ENCODE assay signal across 8 cellular contexts in the genomic region with DNA sequence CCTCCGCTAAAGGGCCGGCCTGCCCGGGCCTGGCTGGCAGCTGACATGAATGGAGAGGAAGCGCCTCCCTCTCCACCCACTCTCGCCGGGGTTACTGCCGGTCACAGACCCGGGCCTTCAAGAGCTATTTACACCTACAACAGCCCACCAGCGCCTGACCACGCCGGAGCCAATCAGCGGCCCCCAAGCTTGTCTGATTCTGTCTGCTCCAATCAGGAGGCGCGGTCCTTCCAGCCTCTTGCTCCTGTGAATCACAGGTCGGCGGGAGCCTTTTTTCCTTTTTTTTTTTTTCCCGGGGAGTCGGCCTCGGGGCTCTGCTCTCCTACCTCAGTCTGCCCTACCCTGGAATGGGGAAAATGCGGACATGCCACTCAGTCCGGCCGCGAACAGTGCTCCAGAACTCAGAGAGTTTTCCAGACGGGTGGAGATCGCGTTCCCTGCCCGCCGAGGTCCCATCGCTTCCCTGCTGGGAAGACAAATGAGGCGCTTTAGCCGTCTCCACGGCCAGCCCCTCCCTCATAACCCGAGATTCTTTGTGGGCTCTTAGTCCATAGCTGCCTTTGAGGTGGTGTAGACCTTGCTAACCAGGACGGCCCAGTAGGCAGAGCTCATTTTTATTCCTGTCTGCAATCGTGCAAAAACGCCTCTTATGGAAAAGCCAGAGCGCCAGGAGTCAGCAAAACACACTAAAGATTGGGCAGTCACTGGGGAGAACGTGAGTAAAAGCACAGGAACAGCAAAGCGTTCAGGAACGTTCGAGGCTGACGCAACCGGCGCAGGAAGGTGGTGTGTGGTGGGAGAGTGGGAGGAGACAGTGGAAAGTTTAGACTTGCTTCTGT. TPM values are rescaled to one million over a fixed set of nuclear protein-coding genes. Genes with fewer than 3 reads are reported as not detected.
DNase-seq lines count a peak whose midpoint lies in the region; ATAC-seq and TF ChIP-seq lines count a peak whose summit lies in the region.

No MANE protein-coding gene starts in this region.

- H3K4me3 ChIP-seq in left ventricle myocardium inferior (peak overlapping the region; percentile 79), upper lobe of right lung (peak overlapping the region; percentile 62)

- no peaks in the 10 kb centered on the region for H3K36me3 ChIP-seq in left ventricle myocardium inferior
- no peaks in the 10 kb centered on the region for H3K36me3 ChIP-seq in upper lobe of right lung

- intact Hi-C loops in left ventricle myocardium inferior (cut with micrococcal nuclease) (no loop called here), posterior vena cava (cut with DNase I) (no loop called here), upper lobe of right lung (cut with DNase I) (no loop called here)

- H3K9me3 ChIP-seq in left ventricle myocardium inferior (replicated peaks) (no peaks in the 10 kb centered on the region), upper lobe of right lung (no peaks in the 10 kb centered on the region)

- ATAC-seq in HG02852 (IDR thresholded peaks at IDR 0.05; ENCODE audit: unreplicated experiment), result peak; percentile 94
- ATAC-seq in upper lobe of right lung, result peak; percentile 96

- in situ Hi-C loops in GM13977 (cut with MboI; ENCODE audit: low pct_unique_long_range_greater_than_20kb, low sequenced_read_pairs, unreplicated experiment), result no loop called here

- DNase-seq in GM13977 (ENCODE audit: low spot score) (peak; percentile 89), NCI-H1436 treated with DMSO at 0.1 percent for 48 hours (lab: John Stamatoyannopoulos, UW) (peak; percentile 95), T follicular helper cell (ENCODE audit: low read depth) (peak; percentile 72), amniotic stem cell (lab: John Stamatoyannopoulos, UW) (peak; percentile 91), left ventricle myocardium inferior (peak; percentile 96), posterior vena cava (ENCODE audit: low spot score) (peak; percentile 98), upper lobe of right lung (peak; percentile 99)

- TF ChIP-seq CTCF in GM13977 (IDR thresholded peaks at IDR 0.05; ENCODE audit: extremely low read depth, insufficient read depth, missing control alignments), result no peak
- TF ChIP-seq CTCF in left ventricle myocardium inferior (IDR thresholded peaks at IDR 0.05; ENCODE audit: borderline replicate concordance), result no peak
- TF ChIP-seq CTCF in upper lobe of right lung (IDR thresholded peaks at IDR 0.05), result no peak

- H3K27me3 ChIP-seq in left ventricle myocardium inferior (ENCODE audit: low read depth) (no peaks in the 10 kb centered on the region), upper lobe of right lung (no peaks in the 10 kb centered on the region)

- peak overlapping the region; percentile 95 for H3K27ac ChIP-seq in left ventricle myocardium inferior (replicated peaks)
- H3K27ac ChIP-seq in upper lobe of right lung, result peak overlapping the region; percentile 94

- H3K4me1 ChIP-seq in left ventricle myocardium inferior (peaks cover 47% of the 10 kb centered on the region), upper lobe of right lung (peaks cover 40% of the 10 kb centered on the region)

RNA-seq across cellular contexts. Expression of a gene that starts 26.5 kb away (rescaled TPM):
- total RNA-seq in left ventricle myocardium inferior (4.8 TPM), posterior vena cava (10 to 100 TPM in 1 of 2 donors, 1 to 10 TPM in 1; 7.7 to 14.9 TPM), upper lobe of right lung (276 TPM)

RNA-seq across cellular contexts. Expression of a gene that starts 43.5 kb away (rescaled TPM):
- not detected for total RNA-seq in left ventricle myocardium inferior
- total RNA-seq in posterior vena cava, result not detected
- total RNA-seq in upper lobe of right lung, result 2.1 TPM

Comparison
In these comparisons a context has a peak if more than half of its experiments do, and no peak if none do; other contexts are left out.
1. Peak in every context shown above with its lines: DNase-seq, ATAC-seq, H3K4me3 ChIP-seq and H3K27ac ChIP-seq.
2. RNA of a gene that starts 26.5 kb away (total RNA-seq): 276 TPM in upper lobe of right lung (single experiment); 7.7 to 14.9 TPM in posterior vena cava and 4.8 TPM in left ventricle myocardium inferior (single experiment); every median in the first group is over 10 times any median in the second.